1 cellular context compared by ENCODE assay signal in the genomic region with DNA sequence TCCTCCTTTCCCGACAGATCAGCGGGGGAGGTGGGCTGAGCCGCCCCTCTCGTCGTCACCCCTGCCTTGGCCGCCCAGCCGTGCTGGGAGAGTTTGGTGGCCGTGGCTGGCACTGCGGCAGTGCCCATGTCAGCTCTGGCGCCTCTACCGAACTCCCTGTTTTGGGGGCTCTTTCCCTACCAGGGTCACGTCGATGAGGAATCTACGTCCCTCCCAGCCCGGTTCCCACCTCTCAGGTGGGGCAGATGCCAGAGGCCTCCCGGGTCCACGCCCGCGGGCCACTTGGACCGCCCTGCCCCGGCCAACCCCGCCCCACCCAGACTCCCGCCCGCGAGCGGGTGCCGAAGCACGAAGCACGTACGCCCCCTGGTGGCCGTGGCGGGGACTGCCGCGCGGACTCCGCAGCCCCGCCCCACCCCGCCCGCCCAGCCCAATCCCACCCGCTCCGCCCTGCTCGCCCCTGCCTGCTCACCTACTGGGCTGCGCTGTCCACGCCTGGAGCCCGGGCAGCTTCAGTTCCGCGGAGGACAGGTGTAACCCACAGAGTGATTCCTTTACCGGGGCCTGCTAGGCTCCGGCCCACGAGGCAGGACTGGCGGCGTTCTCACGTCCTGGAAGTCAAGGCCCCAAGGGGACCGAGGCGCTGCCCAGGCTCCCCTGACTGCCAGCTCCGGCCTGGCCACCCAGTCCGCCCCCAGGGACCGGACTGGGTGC.
A peak's percentile ranks its signal among the peaks of the same experiment; 100 is the strongest.
TF ChIP-seq lines count a peak whose summit lies in the region.

No MANE protein-coding gene starts in this region.

TF ChIP-seq in HepG2, 621 proteins besides CTCF, POLR2A, EP300 and RAD21 (continued from another document and continues in another):
- TF ChIP-seq, protein P1, sequence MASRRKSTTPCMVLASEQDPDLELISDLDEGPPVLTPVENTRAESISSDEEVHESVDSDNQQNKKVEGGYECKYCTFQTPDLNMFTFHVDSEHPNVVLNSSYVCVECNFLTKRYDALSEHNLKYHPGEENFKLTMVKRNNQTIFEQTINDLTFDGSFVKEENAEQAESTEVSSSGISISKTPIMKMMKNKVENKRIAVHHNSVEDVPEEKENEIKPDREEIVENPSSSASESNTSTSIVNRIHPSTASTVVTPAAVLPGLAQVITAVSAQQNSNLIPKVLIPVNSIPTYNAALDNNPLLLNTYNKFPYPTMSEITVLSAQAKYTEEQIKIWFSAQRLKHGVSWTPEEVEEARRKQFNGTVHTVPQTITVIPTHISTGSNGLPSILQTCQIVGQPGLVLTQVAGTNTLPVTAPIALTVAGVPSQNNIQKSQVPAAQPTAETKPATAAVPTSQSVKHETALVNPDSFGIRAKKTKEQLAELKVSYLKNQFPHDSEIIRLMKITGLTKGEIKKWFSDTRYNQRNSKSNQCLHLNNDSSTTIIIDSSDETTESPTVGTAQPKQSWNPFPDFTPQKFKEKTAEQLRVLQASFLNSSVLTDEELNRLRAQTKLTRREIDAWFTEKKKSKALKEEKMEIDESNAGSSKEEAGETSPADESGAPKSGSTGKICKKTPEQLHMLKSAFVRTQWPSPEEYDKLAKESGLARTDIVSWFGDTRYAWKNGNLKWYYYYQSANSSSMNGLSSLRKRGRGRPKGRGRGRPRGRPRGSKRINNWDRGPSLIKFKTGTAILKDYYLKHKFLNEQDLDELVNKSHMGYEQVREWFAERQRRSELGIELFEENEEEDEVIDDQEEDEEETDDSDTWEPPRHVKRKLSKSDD (CRISPR knock-in tag; IDR thresholded peaks at IDR 0.05; ENCODE audit: low read depth) = no peak
- TF ChIP-seq ZNF891 (CRISPR knock-in tag; IDR thresholded peaks at IDR 0.05) (no peak), ZNF547 (CRISPR knock-in tag; IDR thresholded peaks at IDR 0.05) (no peak), REL (CRISPR knock-in tag; conservative IDR thresholded peaks at IDR 0.05) (no peak), SP2 (CRISPR knock-in tag; IDR thresholded peaks at IDR 0.05) (no peak), ZNF12 (CRISPR knock-in tag; IDR thresholded peaks at IDR 0.05) (no peak), SP4 (CRISPR knock-in tag; IDR thresholded peaks at IDR 0.05) (peak; percentile 47; the same call in 1 of the 2 replicates), ZNF24 (IDR thresholded peaks at IDR 0.05) (no peak), MEIS2 (CRISPR knock-in tag; IDR thresholded peaks at IDR 0.05) (no peak), TEAD2 (CRISPR knock-in tag; IDR thresholded peaks at IDR 0.05) (no peak), KDM5B (CRISPR knock-in tag; IDR thresholded peaks at IDR 0.05; ENCODE audit: borderline replicate concordance) (no peak; the same call in 1 of the 2 replicates), CEBPB (IDR thresholded peaks at IDR 0.05; ENCODE audit: borderline replicate concordance, low read depth, low read length) (no peak), SOX13 (IDR thresholded peaks at IDR 0.05) (no peak), SOX13 (CRISPR knock-in tag; conservative IDR thresholded peaks at IDR 0.05 in 1 of 2, IDR thresholded peaks at IDR 0.05 in 1 of 2) (no peak), NPAS2 (CRISPR knock-in tag; IDR thresholded peaks at IDR 0.05; ENCODE audit: borderline replicate concordance) (no peak), HDAC6 (IDR thresholded peaks at IDR 0.05; ENCODE audit: low read depth, low read length) (no peak), ZNF451 (CRISPR knock-in tag; IDR thresholded peaks at IDR 0.05) (no peak), NFKBIZ (CRISPR knock-in tag; IDR thresholded peaks at IDR 0.05) (no peak), ZSCAN12 (CRISPR knock-in tag; IDR thresholded peaks at IDR 0.05) (no peak), ZNF747 (CRISPR knock-in tag; IDR thresholded peaks at IDR 0.05; ENCODE audit: borderline replicate concordance) (no peak), ZSCAN29 (CRISPR knock-in tag; conservative IDR thresholded peaks at IDR 0.05) (no peak), PLRG1 (conservative IDR thresholded peaks at IDR 0.05) (no peak), JDP2 (CRISPR knock-in tag; IDR thresholded peaks at IDR 0.05; ENCODE audit: borderline replicate concordance) (no peak), ZFP62 (CRISPR knock-in tag; IDR thresholded peaks at IDR 0.05) (no peak), ZNF850 (CRISPR knock-in tag; conservative IDR thresholded peaks at IDR 0.05) (no peak), ZNF136 (CRISPR knock-in tag; IDR thresholded peaks at IDR 0.05; ENCODE audit: low read depth) (no peak), NFYB (CRISPR knock-in tag; IDR thresholded peaks at IDR 0.05) (no peak), NBN (conservative IDR thresholded peaks at IDR 0.05) (no peak), SMYD3 (CRISPR knock-in tag; IDR thresholded peaks at IDR 0.05) (no peak), NFE2L1 (CRISPR knock-in tag; IDR thresholded peaks at IDR 0.05; ENCODE audit: borderline replicate concordance) (no peak), ZNF282 (IDR thresholded peaks at IDR 0.05; ENCODE audit: partially characterized antibody) (no peak), ZNF260 (CRISPR knock-in tag; IDR thresholded peaks at IDR 0.05; ENCODE audit: borderline replicate concordance, low read depth) (no peak), ZZZ3 (CRISPR knock-in tag; IDR thresholded peaks at IDR 0.05; ENCODE audit: borderline replicate concordance) (no peak), ZFP82 (CRISPR knock-in tag; IDR thresholded peaks at IDR 0.05; ENCODE audit: borderline replicate concordance) (no peak), KLF12 (CRISPR knock-in tag; IDR thresholded peaks at IDR 0.05; ENCODE audit: borderline replicate concordance) (no peak)
- TF ChIP-seq, protein P2, sequence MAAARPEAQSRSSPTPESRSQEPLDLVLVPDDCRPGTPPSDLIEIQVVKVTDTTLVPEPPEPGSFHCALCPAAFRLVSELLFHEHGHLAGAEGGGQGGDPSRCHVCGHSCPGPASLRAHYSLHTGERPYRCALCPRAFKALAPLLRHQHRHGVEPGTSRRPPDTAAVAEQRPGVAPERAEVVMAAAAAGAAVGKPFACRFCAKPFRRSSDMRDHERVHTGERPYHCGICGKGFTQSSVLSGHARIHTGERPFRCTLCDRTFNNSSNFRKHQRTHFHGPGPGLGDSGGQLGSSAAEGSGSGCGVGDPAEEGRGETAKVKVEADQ (CRISPR knock-in tag; IDR thresholded peaks at IDR 0.05; ENCODE audit: borderline replicate concordance) = 0 out of 2 replicates have a peak, but pooled peaks have one; percentile 29
- TF ChIP-seq, protein P3, sequence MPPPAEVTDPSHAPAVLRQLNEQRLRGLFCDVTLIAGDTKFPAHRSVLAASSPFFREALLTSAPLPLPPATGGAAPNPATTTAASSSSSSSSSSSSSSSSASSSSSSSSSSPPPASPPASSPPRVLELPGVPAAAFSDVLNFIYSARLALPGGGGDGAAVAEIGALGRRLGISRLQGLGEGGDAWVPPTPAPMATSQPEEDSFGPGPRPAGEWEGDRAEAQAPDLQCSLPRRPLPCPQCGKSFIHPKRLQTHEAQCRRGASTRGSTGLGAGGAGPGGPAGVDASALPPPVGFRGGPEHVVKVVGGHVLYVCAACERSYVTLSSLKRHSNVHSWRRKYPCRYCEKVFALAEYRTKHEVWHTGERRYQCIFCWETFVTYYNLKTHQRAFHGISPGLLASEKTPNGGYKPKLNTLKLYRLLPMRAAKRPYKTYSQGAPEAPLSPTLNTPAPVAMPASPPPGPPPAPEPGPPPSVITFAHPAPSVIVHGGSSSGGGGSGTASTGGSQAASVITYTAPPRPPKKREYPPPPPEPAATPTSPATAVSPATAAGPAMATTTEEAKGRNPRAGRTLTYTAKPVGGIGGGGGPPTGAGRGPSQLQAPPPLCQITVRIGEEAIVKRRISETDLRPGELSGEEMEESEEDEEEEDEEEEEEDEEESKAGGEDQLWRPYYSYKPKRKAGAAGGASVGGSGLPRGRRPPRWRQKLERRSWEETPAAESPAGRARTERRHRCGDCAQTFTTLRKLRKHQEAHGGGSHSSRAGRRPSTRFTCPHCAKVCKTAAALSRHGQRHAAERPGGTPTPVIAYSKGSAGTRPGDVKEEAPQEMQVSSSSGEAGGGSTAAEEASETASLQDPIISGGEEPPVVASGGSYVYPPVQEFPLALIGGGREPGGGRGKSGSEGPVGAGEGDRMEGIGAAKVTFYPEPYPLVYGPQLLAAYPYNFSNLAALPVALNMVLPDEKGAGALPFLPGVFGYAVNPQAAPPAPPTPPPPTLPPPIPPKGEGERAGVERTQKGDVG (CRISPR knock-in tag; IDR thresholded peaks at IDR 0.05; ENCODE audit: borderline replicate concordance) = no peak
- TF ChIP-seq, protein P4, sequence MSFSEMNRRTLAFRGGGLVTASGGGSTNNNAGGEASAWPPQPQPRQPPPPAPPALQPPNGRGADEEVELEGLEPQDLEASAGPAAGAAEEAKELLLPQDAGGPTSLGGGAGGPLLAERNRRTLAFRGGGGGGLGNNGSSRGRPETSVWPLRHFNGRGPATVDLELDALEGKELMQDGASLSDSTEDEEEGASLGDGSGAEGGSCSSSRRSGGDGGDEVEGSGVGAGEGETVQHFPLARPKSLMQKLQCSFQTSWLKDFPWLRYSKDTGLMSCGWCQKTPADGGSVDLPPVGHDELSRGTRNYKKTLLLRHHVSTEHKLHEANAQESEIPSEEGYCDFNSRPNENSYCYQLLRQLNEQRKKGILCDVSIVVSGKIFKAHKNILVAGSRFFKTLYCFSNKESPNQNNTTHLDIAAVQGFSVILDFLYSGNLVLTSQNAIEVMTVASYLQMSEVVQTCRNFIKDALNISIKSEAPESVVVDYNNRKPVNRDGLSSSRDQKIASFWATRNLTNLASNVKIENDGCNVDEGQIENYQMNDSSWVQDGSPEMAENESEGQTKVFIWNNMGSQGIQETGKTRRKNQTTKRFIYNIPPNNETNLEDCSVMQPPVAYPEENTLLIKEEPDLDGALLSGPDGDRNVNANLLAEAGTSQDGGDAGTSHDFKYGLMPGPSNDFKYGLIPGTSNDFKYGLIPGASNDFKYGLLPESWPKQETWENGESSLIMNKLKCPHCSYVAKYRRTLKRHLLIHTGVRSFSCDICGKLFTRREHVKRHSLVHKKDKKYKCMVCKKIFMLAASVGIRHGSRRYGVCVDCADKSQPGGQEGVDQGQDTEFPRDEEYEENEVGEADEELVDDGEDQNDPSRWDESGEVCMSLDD (CRISPR knock-in tag; IDR thresholded peaks at IDR 0.05; ENCODE audit: borderline replicate concordance) = no peak
- TF ChIP-seq, protein P5, sequence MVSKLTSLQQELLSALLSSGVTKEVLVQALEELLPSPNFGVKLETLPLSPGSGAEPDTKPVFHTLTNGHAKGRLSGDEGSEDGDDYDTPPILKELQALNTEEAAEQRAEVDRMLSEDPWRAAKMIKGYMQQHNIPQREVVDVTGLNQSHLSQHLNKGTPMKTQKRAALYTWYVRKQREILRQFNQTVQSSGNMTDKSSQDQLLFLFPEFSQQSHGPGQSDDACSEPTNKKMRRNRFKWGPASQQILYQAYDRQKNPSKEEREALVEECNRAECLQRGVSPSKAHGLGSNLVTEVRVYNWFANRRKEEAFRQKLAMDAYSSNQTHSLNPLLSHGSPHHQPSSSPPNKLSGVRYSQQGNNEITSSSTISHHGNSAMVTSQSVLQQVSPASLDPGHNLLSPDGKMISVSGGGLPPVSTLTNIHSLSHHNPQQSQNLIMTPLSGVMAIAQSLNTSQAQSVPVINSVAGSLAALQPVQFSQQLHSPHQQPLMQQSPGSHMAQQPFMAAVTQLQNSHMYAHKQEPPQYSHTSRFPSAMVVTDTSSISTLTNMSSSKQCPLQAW (CRISPR knock-in tag; IDR thresholded peaks at IDR 0.05) = 0 out of 2 replicates have a peak, but pooled peaks have one; percentile 19
- TF ChIP-seq, protein P6, sequence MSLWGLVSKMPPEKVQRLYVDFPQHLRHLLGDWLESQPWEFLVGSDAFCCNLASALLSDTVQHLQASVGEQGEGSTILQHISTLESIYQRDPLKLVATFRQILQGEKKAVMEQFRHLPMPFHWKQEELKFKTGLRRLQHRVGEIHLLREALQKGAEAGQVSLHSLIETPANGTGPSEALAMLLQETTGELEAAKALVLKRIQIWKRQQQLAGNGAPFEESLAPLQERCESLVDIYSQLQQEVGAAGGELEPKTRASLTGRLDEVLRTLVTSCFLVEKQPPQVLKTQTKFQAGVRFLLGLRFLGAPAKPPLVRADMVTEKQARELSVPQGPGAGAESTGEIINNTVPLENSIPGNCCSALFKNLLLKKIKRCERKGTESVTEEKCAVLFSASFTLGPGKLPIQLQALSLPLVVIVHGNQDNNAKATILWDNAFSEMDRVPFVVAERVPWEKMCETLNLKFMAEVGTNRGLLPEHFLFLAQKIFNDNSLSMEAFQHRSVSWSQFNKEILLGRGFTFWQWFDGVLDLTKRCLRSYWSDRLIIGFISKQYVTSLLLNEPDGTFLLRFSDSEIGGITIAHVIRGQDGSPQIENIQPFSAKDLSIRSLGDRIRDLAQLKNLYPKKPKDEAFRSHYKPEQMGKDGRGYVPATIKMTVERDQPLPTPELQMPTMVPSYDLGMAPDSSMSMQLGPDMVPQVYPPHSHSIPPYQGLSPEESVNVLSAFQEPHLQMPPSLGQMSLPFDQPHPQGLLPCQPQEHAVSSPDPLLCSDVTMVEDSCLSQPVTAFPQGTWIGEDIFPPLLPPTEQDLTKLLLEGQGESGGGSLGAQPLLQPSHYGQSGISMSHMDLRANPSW (CRISPR knock-in tag; IDR thresholded peaks at IDR 0.05; ENCODE audit: borderline replicate concordance) = no peak
- TF ChIP-seq, protein P7, sequence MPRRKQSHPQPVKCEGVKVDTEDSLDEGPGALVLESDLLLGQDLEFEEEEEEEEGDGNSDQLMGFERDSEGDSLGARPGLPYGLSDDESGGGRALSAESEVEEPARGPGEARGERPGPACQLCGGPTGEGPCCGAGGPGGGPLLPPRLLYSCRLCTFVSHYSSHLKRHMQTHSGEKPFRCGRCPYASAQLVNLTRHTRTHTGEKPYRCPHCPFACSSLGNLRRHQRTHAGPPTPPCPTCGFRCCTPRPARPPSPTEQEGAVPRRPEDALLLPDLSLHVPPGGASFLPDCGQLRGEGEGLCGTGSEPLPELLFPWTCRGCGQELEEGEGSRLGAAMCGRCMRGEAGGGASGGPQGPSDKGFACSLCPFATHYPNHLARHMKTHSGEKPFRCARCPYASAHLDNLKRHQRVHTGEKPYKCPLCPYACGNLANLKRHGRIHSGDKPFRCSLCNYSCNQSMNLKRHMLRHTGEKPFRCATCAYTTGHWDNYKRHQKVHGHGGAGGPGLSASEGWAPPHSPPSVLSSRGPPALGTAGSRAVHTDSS (CRISPR knock-in tag; conservative IDR thresholded peaks at IDR 0.05) = no peak
- TF ChIP-seq, protein P8, sequence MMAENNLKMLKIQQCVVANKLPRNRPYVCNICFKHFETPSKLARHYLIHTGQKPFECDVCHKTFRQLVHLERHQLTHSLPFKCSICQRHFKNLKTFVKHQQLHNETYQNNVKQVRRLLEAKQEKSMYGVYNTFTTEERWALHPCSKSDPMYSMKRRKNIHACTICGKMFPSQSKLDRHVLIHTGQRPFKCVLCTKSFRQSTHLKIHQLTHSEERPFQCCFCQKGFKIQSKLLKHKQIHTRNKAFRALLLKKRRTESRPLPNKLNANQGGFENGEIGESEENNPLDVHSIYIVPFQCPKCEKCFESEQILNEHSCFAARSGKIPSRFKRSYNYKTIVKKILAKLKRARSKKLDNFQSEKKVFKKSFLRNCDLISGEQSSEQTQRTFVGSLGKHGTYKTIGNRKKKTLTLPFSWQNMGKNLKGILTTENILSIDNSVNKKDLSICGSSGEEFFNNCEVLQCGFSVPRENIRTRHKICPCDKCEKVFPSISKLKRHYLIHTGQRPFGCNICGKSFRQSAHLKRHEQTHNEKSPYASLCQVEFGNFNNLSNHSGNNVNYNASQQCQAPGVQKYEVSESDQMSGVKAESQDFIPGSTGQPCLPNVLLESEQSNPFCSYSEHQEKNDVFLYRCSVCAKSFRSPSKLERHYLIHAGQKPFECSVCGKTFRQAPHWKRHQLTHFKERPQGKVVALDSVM (CRISPR knock-in tag; IDR thresholded peaks at IDR 0.05) = no peak
